Comparison of ENCODE assay signal across 23 cellular contexts in genomic region chr7:32930378-32930777, GRCh38.
"Had no signal": no experiment of that assay in that cellular context is flagged by ENCODE, and none has a peak within 500 bp of the region (broad histone marks: within the 10 kb centered on the region; RNA-seq: fewer than 3 reads in every experiment).

No MANE protein-coding gene starts in this region.

- H3K9ac ChIP-seq: KMS-11 had no signal

- H3K9me3 ChIP-seq: SJSA1 had no signal

- DNase-seq: Kasumi-1, MM.1S, NCI-H1105, NCI-H1417, NCI-H1436 treated with DMSO at 0.1 percent for 48 hours, NCI-H1694, NCI-H187 treated with DMSO at 0.1 percent for 48 hours, NCI-H2029 treated with DMSO at 0.1 percent for 48 hours, NCI-H226, NCI-H446, NCI-H510A, NCI-H524 treated with DMSO at 0.1 percent for 48 hours, NCI-H69, NCI-H774, Right ventricle myocardium superior, RPMI8226, SIG-M5 had no signal

- FAIRE-seq: HTR-8/SVneo, RCC 7860 had no signal

- H3K27me3 ChIP-seq: SJSA1 had no signal

- H3K4me1 ChIP-seq: SJSA1 had no signal

- H3K27ac ChIP-seq: HL-60, KMS-11, SJSA1, SK-N-MC had no signal

- H3K4me2 ChIP-seq: KMS-11 had no signal

- H3K4me3 ChIP-seq: SJSA1, SK-N-MC had no signal
